In genomic region chr6:169723991-169724553, GRCh38 we compare ENCODE assay signal across 8 cellular contexts. TPM values are rescaled to one million over a fixed set of nuclear protein-coding genes. Genes with fewer than 3 reads are reported as not detected.
DNase-seq lines count a peak whose midpoint lies in the region; ATAC-seq, FAIRE-seq and TF ChIP-seq lines count a peak whose summit lies in the region.

Gene PHF10 (minus strand): TSS chr6:169724500. CDS start chr6:169723931, 569 bp downstream.

- H3K36me3 ChIP-seq in GM23338 (ENCODE audit: insufficient read depth) (no peaks in the 10 kb centered on the region), Loucy (ENCODE audit: insufficient read depth, low read length) (no peaks in the 10 kb centered on the region), endothelial cell of umbilical vein (ENCODE audit: control insufficient read depth in 2 of 2, extremely low read depth in 1 of 2, insufficient read depth in 2 of 2, low read length in 2 of 2) (no peaks in the 10 kb centered on the region), mucosa of descending colon (ENCODE audit: low read depth) (no peaks in the 10 kb centered on the region)

- H3K9me3 ChIP-seq in Loucy (ENCODE audit: insufficient read depth, low read depth, low read length): no peaks in the 10 kb centered on the region
- H3K9me3 ChIP-seq in endothelial cell of umbilical vein (replicated peaks; ENCODE audit: control insufficient read depth, insufficient read depth, low read length): no peaks in the 10 kb centered on the region
- no peaks in the 10 kb centered on the region for H3K9me3 ChIP-seq in mucosa of descending colon

- H3K4me1 ChIP-seq in GM23338 (ENCODE audit: insufficient read depth): peaks cover 26% of the 10 kb centered on the region
- peaks cover 68% of the 10 kb centered on the region for H3K4me1 ChIP-seq in Loucy (ENCODE audit: insufficient read depth, low read length, poor library complexity, severe bottlenecking)
- H3K4me1 ChIP-seq in endothelial cell of umbilical vein (ENCODE audit: control insufficient read depth, extremely low read depth, insufficient read depth, low read length): peaks cover 32% of the 10 kb centered on the region
- peaks cover 8% of the 10 kb centered on the region for H3K4me1 ChIP-seq in mucosa of descending colon (ENCODE audit: low read depth)

- H3K9ac ChIP-seq in Loucy (ENCODE audit: low read depth, low read length, poor library complexity, severe bottlenecking) (peak within 1 kb of the TSS; percentile 96), endothelial cell of umbilical vein (replicated peaks; ENCODE audit: extremely low read depth, insufficient read depth, low read length) (peak within 1 kb of the TSS; percentile 96)

- BruUV-seq in endothelial cell of umbilical vein (replicated peaks; lab: Mats Ljungman, UMichigan): no TSS peak

- H3K36me3 Mint-ChIP-seq in GM23338 (ENCODE audit: low read depth): peaks cover 4% of the 10 kb centered on the region; the same call in 1 of the 3 replicates
- peaks cover 16% of the 10 kb centered on the region for H3K36me3 Mint-ChIP-seq in activated CD4-positive, alpha-beta memory T cell treated with anti-CD3 and anti-CD28 coated beads, Interleukin-2, amount 10 ng/mL, durations not matched to agents 7 days and 5 days (ENCODE audit: low read depth)

- H3K27ac Mint-ChIP-seq in GM23338: peak within 1 kb of the TSS; percentile 96
- peak within 1 kb of the TSS; percentile 95 for H3K27ac Mint-ChIP-seq in activated CD4-positive, alpha-beta memory T cell treated with anti-CD3 and anti-CD28 coated beads, Interleukin-2, amount 10 ng/mL, durations not matched to agents 7 days and 5 days
- peak within 1 kb of the TSS; percentile 69 to 94 for H3K27ac Mint-ChIP-seq in stimulated activated naive CD8-positive, alpha-beta T cell treated with anti-CD3 and anti-CD28 coated beads, Interleukin-15, amount 100 ng/mL, for 72 hours

- H3K4me3 ChIP-seq in GM12864 (ENCODE audit: low read depth, low read length) (peak within 1 kb of the TSS; percentile 65), GM23338 (peak within 1 kb of the TSS; percentile 89), Loucy (ENCODE audit: low read length, poor library complexity, severe bottlenecking) (peak within 1 kb of the TSS; percentile 98), endothelial cell of umbilical vein (replicated peaks in 1 of 3; ENCODE audit: insufficient read depth in 1 of 3, low read depth in 1 of 3, low read length in 3 of 3) (peak within 1 kb of the TSS; percentile 25 to 95 (median 71)), mucosa of descending colon (peak within 1 kb of the TSS; percentile 64)

- H3K4me2 ChIP-seq in GM23338 (peak within 1 kb of the TSS; percentile 94), Loucy (ENCODE audit: low read depth, low read length, poor library complexity, severe bottlenecking) (peak within 1 kb of the TSS; percentile 89), endothelial cell of umbilical vein (ENCODE audit: insufficient read depth, low read length) (peak within 1 kb of the TSS; percentile 58)

- H3F3A ChIP-seq in GM23338 (replicated peaks; ENCODE audit: low read depth) (no peaks in the 10 kb centered on the region; the same call in 1 of the 2 replicates), Loucy (ENCODE audit: low read depth) (no peaks in the 10 kb centered on the region)

- POLR2A ChIA-PET in activated CD4-positive, alpha-beta memory T cell treated with anti-CD3 and anti-CD28 coated beads, Interleukin-2, amount 10 ng/mL, durations not matched to agents 7 days and 5 days (lab: Charles Lee): interaction anchor here (0.6 to 7.1 kb wide), 9 partner anchors 9 to 860 kb away, joined by 3 to 135 read pairs (median 5); partner anchors contain the start of genes C6orf120, DYNLT2, ERMARD and PSMB1
- POLR2A ChIA-PET in endothelial cell of umbilical vein (lab: Charles Lee): no interaction called here

- H3K27me3 ChIP-seq in GM23338 (ENCODE audit: insufficient read depth): peaks cover 11% of the 10 kb centered on the region
- no peaks in the 10 kb centered on the region for H3K27me3 ChIP-seq in Loucy (ENCODE audit: insufficient read depth, low read length, poor library complexity, severe bottlenecking)
- H3K27me3 ChIP-seq in endothelial cell of umbilical vein (ENCODE audit: control insufficient read depth in 2 of 2, insufficient read depth in 2 of 2, low read length in 2 of 2): no peaks in the 10 kb centered on the region

- FAIRE-seq in endothelial cell of umbilical vein (lab: Jason Lieb, UNC): no peak

- TF ChIP-seq CTCF in GM12864 (IDR thresholded peaks at IDR 0.05; ENCODE audit: low read depth, low read length, missing control alignments) (no peak), GM23338 (conservative IDR thresholded peaks at IDR 0.05; ENCODE audit: low read depth in 2 of 2) (no peak), Loucy (conservative IDR thresholded peaks at IDR 0.05; ENCODE audit: low read length) (no peak), endothelial cell of umbilical vein (IDR thresholded peaks at IDR 0.05; ENCODE audit: extremely low read depth in 1 of 2, insufficient read depth in 1 of 2, low read depth in 1 of 2, low read length in 2 of 2) (no peak), mucosa of descending colon (IDR thresholded peaks at IDR 0.05) (no peak)

- H3K79me2 ChIP-seq in GM23338 (replicated peaks; ENCODE audit: insufficient read depth): peaks cover 43% of the 10 kb centered on the region
- peaks cover 62% of the 10 kb centered on the region for H3K79me2 ChIP-seq in Loucy (ENCODE audit: insufficient read depth, low read length)
- peaks cover 34% of the 10 kb centered on the region for H3K79me2 ChIP-seq in endothelial cell of umbilical vein (ENCODE audit: control insufficient read depth, insufficient read depth, low read length)

- H3K27ac ChIP-seq in GM23338 (ENCODE audit: low read depth) (peak within 1 kb of the TSS; percentile 78; the same call in 1 of the 2 replicates), endothelial cell of umbilical vein (ENCODE audit: insufficient read depth, low read depth, low read length) (peak within 1 kb of the TSS; percentile 95)

- dilution Hi-C loops in endothelial cell of umbilical vein (cut with MboI; ENCODE audit: extremely low pct_ligation_motif_present, low sequenced_read_pairs): no loop called here

- peaks cover 33% of the 10 kb centered on the region for H4K20me1 ChIP-seq in GM23338 (replicated peaks; ENCODE audit: insufficient read depth)
- H4K20me1 ChIP-seq in Loucy (ENCODE audit: insufficient read depth, low read length, poor library complexity, severe bottlenecking): peaks cover 42% of the 10 kb centered on the region
- no peaks in the 10 kb centered on the region for H4K20me1 ChIP-seq in endothelial cell of umbilical vein (replicated peaks; ENCODE audit: control insufficient read depth, extremely low read depth, insufficient read depth, low read length)

- no peaks in the 10 kb centered on the region for H3K9me1 ChIP-seq in endothelial cell of umbilical vein (replicated peaks; ENCODE audit: control insufficient read depth, extremely low read depth, insufficient read depth, low read length)

- H3K4me3 Mint-ChIP-seq in GM23338: peak within 1 kb of the TSS; percentile 90
- peak within 1 kb of the TSS; percentile 85 for H3K4me3 Mint-ChIP-seq in activated CD4-positive, alpha-beta memory T cell treated with anti-CD3 and anti-CD28 coated beads, Interleukin-2, amount 10 ng/mL, durations not matched to agents 7 days and 5 days
- peak within 1 kb of the TSS; percentile 78 to 95 for H3K4me3 Mint-ChIP-seq in stimulated activated naive CD8-positive, alpha-beta T cell treated with anti-CD3 and anti-CD28 coated beads, Interleukin-15, amount 100 ng/mL, for 72 hours

- no peak for DNase-seq in GM12864 (ENCODE audit: low read depth)
- peak; percentile 61 for DNase-seq in GM23338 (ENCODE audit: low spot score)
- peak; percentile 43 for DNase-seq in activated CD4-positive, alpha-beta memory T cell treated with anti-CD3 and anti-CD28 coated beads, Interleukin-2, amount 10 ng/mL, durations not matched to agents 7 days and 5 days
- no peak for DNase-seq in endothelial cell of umbilical vein (ENCODE audit: low read depth, low spot score)
- DNase-seq in mucosa of descending colon: peak; percentile 39 to 66 (median 64)
- DNase-seq in stimulated activated naive CD8-positive, alpha-beta T cell treated with anti-CD3 and anti-CD28 coated beads, Interleukin-15, amount 100 ng/mL, for 72 hours: peak; percentile 38 to 47
- DNase-seq in OCI-M2 (lab: John Stamatoyannopoulos, UW; ENCODE audit: unreplicated experiment): no peak

- H3K4me1 Mint-ChIP-seq in GM23338: peaks cover 43% of the 10 kb centered on the region
- peaks cover 41% of the 10 kb centered on the region for H3K4me1 Mint-ChIP-seq in activated CD4-positive, alpha-beta memory T cell treated with anti-CD3 and anti-CD28 coated beads, Interleukin-2, amount 10 ng/mL, durations not matched to agents 7 days and 5 days
- H3K4me1 Mint-ChIP-seq in stimulated activated naive CD8-positive, alpha-beta T cell treated with anti-CD3 and anti-CD28 coated beads, Interleukin-15, amount 100 ng/mL, for 72 hours: peaks cover 50% of the 10 kb centered on the region

- H2AFZ ChIP-seq in GM23338: peak within 1 kb of the TSS; percentile 87
- peak within 1 kb of the TSS; percentile 96 for H2AFZ ChIP-seq in Loucy (ENCODE audit: low read length)
- peak within 1 kb of the TSS; percentile 80 for H2AFZ ChIP-seq in endothelial cell of umbilical vein (ENCODE audit: low read depth, low read length)

- no peak for TF ChIP-seq POLR2A in endothelial cell of umbilical vein (IDR thresholded peaks at IDR 0.05; ENCODE audit: low read depth, low read length)

- ATAC-seq in GM23338: peak; percentile 4; the same call in 2 of the 3 replicates
- ATAC-seq in mucosa of descending colon: peak; percentile 46
- peak; percentile 65 for ATAC-seq in stimulated activated naive CD8-positive, alpha-beta T cell treated with anti-CD3 and anti-CD28 coated beads, Interleukin-15, amount 100 ng/mL, for 72 hours

- CTCF ChIA-PET in activated CD4-positive, alpha-beta memory T cell treated with anti-CD3 and anti-CD28 coated beads, Interleukin-2, amount 10 ng/mL, durations not matched to agents 7 days and 5 days (lab: Charles Lee): interaction anchor here (1.2 kb wide), 2 partner anchors 16 to 26 kb away, joined by 3 to 6 read pairs; no protein-coding TSS in a partner anchor
- CTCF ChIA-PET in endothelial cell of umbilical vein (lab: Charles Lee): interaction anchor here (0.6 to 3.3 kb wide), 3 partner anchors 15 to 511 kb away, joined by 3 to 18 read pairs (median 9); no protein-coding TSS in a partner anchor

- intact Hi-C loops in endothelial cell of umbilical vein (cut with micrococcal nuclease) (loop anchor here (1.0 to 10.0 kb wide), 3 partner anchors 22 to 769 kb away; partner anchors contain the start of genes C6orf120 and WDR27), mucosa of descending colon (cut with DNase I, micrococcal nuclease) (no loop called here)

- peaks cover 14% of the 10 kb centered on the region for H3K27me3 Mint-ChIP-seq in GM23338 (ENCODE audit: insufficient read depth, low read depth, poor library complexity)
- peaks cover 2% of the 10 kb centered on the region for H3K27me3 Mint-ChIP-seq in activated CD4-positive, alpha-beta memory T cell treated with anti-CD3 and anti-CD28 coated beads, Interleukin-2, amount 10 ng/mL, durations not matched to agents 7 days and 5 days
- H3K27me3 Mint-ChIP-seq in stimulated activated naive CD8-positive, alpha-beta T cell treated with anti-CD3 and anti-CD28 coated beads, Interleukin-15, amount 100 ng/mL, for 72 hours: no peaks in the 10 kb centered on the region

- no peaks in the 10 kb centered on the region for H3K9me3 Mint-ChIP-seq in GM23338
- no peaks in the 10 kb centered on the region for H3K9me3 Mint-ChIP-seq in activated CD4-positive, alpha-beta memory T cell treated with anti-CD3 and anti-CD28 coated beads, Interleukin-2, amount 10 ng/mL, durations not matched to agents 7 days and 5 days
- no peaks in the 10 kb centered on the region for H3K9me3 Mint-ChIP-seq in stimulated activated naive CD8-positive, alpha-beta T cell treated with anti-CD3 and anti-CD28 coated beads, Interleukin-15, amount 100 ng/mL, for 72 hours

- H3K9me2 ChIP-seq in GM23338 (ENCODE audit: insufficient read depth) (no peaks in the 10 kb centered on the region), Loucy (replicated peaks; ENCODE audit: low read depth, low read length) (no peaks in the 10 kb centered on the region)

RNA-seq across cellular contexts. Expression of gene PHF10, which starts in this region (rescaled TPM):
- 44.7 and 48.1 TPM in 2 replicates for total RNA-seq in GM23338 (2014; rRNA removed; shearing (Covaris generic))
- polyA plus RNA-seq in GM23338 (2016; fragmentation: Nextera tagmentation; extraction: Ambion mirVana): 15.7 and 16.5 TPM in 2 replicates
- total RNA-seq in activated CD4-positive, alpha-beta memory T cell treated with anti-CD3 and anti-CD28 coated beads, Interleukin-2, amount 10 ng/mL, durations not matched to agents 7 days and 5 days: 10 to 100 TPM; 59.9 to 63.6 TPM
- 62.4 and 62.6 TPM in 2 replicates for total RNA-seq in endothelial cell of umbilical vein
- 16.3 and 19.1 TPM in 2 replicates for polyA plus RNA-seq in endothelial cell of umbilical vein
- polyA plus RNA-seq in endothelial cell of umbilical vein (2011; cell fraction: cytosol; rRNA removed): 31.6 and 32.6 TPM in 2 replicates
- 73.6 and 98.4 TPM in 2 replicates for polyA plus RNA-seq in endothelial cell of umbilical vein (2011; cell fraction: nucleus; rRNA removed)
- 29.6 and 42.4 TPM in 2 replicates for polyA plus RNA-seq in endothelial cell of umbilical vein (2012)
- 18.7 and 21.0 TPM in 2 replicates for polyA minus RNA-seq in endothelial cell of umbilical vein
- 19.0 TPM for polyA minus RNA-seq in endothelial cell of umbilical vein (2011; cell fraction: cytosol; rRNA and poly(A)+ RNA removed)
- 39.4 and 75.5 TPM in 2 replicates for polyA minus RNA-seq in endothelial cell of umbilical vein (2011; cell fraction: nucleus; rRNA and poly(A)+ RNA removed)
- total RNA-seq in mucosa of descending colon: 10 to 100 TPM; 27.9 to 79.1 (median 29.8) TPM

Comparison
In these comparisons a context has a peak if more than half of its experiments do, and no peak if none do; other contexts are left out.
1. DNase-seq: peak in GM23338 (single experiment), activated CD4-positive, alpha-beta memory T cell treated with anti-CD3 and anti-CD28 coated beads, Interleukin-2, amount 10 ng/mL, durations not matched to agents 7 days and 5 days (single experiment), mucosa of descending colon (3 of 3) and stimulated activated naive CD8-positive, alpha-beta T cell treated with anti-CD3 and anti-CD28 coated beads, Interleukin-15, amount 100 ng/mL, for 72 hours (2 of 2); none in GM12864 (single experiment), endothelial cell of umbilical vein (single experiment) and OCI-M2 (single experiment).
2. ATAC-seq: peak in every context shown above with its lines; median percentile 65 in stimulated activated naive CD8-positive, alpha-beta T cell treated with anti-CD3 and anti-CD28 coated beads, Interleukin-15, amount 100 ng/mL, for 72 hours; 46 in mucosa of descending colon; 4 in GM23338.
3. Peak in every context shown above with its lines, with median percentiles within 50 percentile points of each other: H3K4me3 ChIP-seq, H2AFZ ChIP-seq, H3K4me2 ChIP-seq, H3K27ac Mint-ChIP-seq and H3K4me3 Mint-ChIP-seq.